Comparison of ENCODE assay signal across 16 cellular contexts in the genomic region with DNA sequence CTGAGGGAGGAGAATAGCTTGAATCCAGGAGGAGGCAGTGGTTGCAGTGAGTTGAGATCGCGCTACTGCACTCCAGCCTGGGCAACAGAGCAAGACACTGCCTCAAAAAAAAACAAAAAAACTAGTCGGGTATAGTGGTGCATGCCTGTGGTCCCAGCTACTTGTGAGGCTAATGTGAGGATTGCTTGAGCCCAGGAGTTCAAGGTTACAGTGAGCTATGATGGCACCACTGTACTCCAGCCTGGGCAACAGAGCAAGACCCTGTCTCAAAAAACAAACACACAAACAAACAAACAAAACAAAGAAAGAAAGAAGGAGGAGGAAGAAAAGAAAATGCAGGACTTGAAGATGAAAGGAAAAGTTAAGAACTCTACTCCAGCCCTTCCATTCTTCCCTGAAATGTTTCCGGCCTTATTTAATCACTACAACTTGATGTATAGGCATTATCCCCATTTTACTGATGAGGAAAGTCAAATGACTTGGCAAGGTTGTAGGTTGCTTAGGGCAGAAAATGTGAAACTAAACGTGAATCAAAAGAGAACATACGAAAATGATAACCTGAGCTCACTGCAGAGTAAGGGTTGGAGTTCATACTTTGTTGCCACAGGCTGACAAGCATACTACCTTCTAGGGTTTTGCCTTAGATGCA.
"Had no signal": no experiment of that assay in that cellular context is flagged by ENCODE, and none has a peak within 500 bp of the region (broad histone marks: within the 10 kb centered on the region; RNA-seq: fewer than 3 reads in every experiment).

No MANE protein-coding gene starts in this region.

- H3K4me1 ChIP-seq: pancreas, vagina had no signal

- H3K9me3 Mint-ChIP-seq: naive thymus-derived CD8-positive, alpha-beta T cell had no signal

- H3K4me3 Mint-ChIP-seq: activated naive CD8-positive, alpha-beta T cell; naive thymus-derived CD8-positive, alpha-beta T cell had no signal

- H3K9me3 ChIP-seq: pancreas, SK-N-SH, stomach, vagina had no signal

- H3K27ac ChIP-seq: hepatocyte, pancreas, stomach, vagina had no signal

- H3K27ac Mint-ChIP-seq: activated naive CD8-positive, alpha-beta T cell had no signal

- H3K4me3 ChIP-seq: hepatocyte, pancreas, smooth muscle cell, stomach, vagina had no signal

- H3K27me3 ChIP-seq: hepatocyte, pancreas, stomach, vagina had no signal

- H3K27me3 Mint-ChIP-seq: activated naive CD8-positive, alpha-beta T cell; naive thymus-derived CD8-positive, alpha-beta T cell had no signal

- DNase-seq: activated CD4-positive, alpha-beta T cell treated with anti-CD3 and anti-CD28 coated beads for 4 hours; dermis blood vessel endothelial cell; effector memory CD4-positive, alpha-beta T cell; foreskin fibroblast; mesendoderm; naive thymus-derived CD8-positive, alpha-beta T cell; pancreas; SK-N-SH; stimulated activated CD4-positive, alpha-beta T cell treated with anti-CD3 and anti-CD28 coated beads, Interleukin-4, amount 100 ng/mL, for 1 hour; stomach; trophoblast cell had no signal

- ATAC-seq: naive thymus-derived CD8-positive, alpha-beta T cell; sciatic nerve had no signal
